ENCODE assay signal across 1 cellular context in genomic region chr17:41654134-41654907, GRCh38.
TF ChIP-seq lines count a peak whose summit lies in the region.

No MANE protein-coding gene starts in this region.

TF ChIP-seq in H1, 55 proteins besides CTCF, POLR2A, EP300 and RAD21:
- no peak for TF ChIP-seq CREB1 (IDR thresholded peaks at IDR 0.05)
- TF ChIP-seq CBX5 (IDR thresholded peaks at IDR 0.05; ENCODE audit: low read depth, low read length): no peak
- TF ChIP-seq RNF2 (IDR thresholded peaks at IDR 0.05; ENCODE audit: borderline replicate concordance, low read depth, low read length, missing control alignments, poor library complexity, severe bottlenecking): no peak
- TF ChIP-seq SIN3A (conservative IDR thresholded peaks at IDR 0.05 in 1 of 2, IDR thresholded peaks at IDR 0.05 in 1 of 2; ENCODE audit: low read depth in 1 of 2, low read length in 2 of 2): no peak
